7 cellular contexts compared by ENCODE assay signal in genomic region chr9:109119439-109120203, GRCh38.
DNase-seq lines count a peak whose midpoint lies in the region; ATAC-seq and TF ChIP-seq lines count a peak whose summit lies in the region.

Gene TMEM245, minus strand, starts transcription at chr9:109119947. Its CDS starts 34 bp downstream, at chr9:109119913.

- no peak for TF ChIP-seq CTCF in retinal pigment epithelial cell (conservative IDR thresholded peaks at IDR 0.05; ENCODE audit: low read depth, low read length)

- ATAC-seq in GM18508 (IDR thresholded peaks at IDR 0.05; ENCODE audit: insufficient read depth, unreplicated experiment) (peak; percentile 85), HG03025 (IDR thresholded peaks at IDR 0.05; ENCODE audit: low FRiP score, unreplicated experiment) (peak; percentile 85)

- H3K4me3 ChIP-seq in retinal pigment epithelial cell (ENCODE audit: low read length): peak within 1 kb of the TSS; percentile 80

- DNase-seq in NCI-H2081 (lab: John Stamatoyannopoulos, UW) (peak; percentile 97 to 99), T1000 (lab: John Stamatoyannopoulos, UW) (peak; percentile 92), astrocyte of the hippocampus (ENCODE audit: low read depth, low spot score) (peak; percentile 99), hippocampal formation (lab: John Stamatoyannopoulos, UW) (peak; percentile 95 to 98), retinal pigment epithelial cell (ENCODE audit: low read depth) (peak; percentile 99)

Comparison
In these comparisons a context has a peak if more than half of its experiments do, and no peak if none do; other contexts are left out.
1. Peak in every context shown above with its lines: DNase-seq, ATAC-seq and H3K4me3 ChIP-seq.